Comparison of ENCODE assay signal across 1 cellular context in genomic region chr7:138169441-138169851, GRCh38.
A peak's percentile ranks its signal among the peaks of the same experiment; 100 is the strongest.
TF ChIP-seq lines count a peak whose summit lies in the region.

No MANE protein-coding gene starts in this region.

TF ChIP-seq in GM23338, 12 proteins besides CTCF, POLR2A, EP300 and RAD21 (continued from another document):
- peak; percentile 95 for TF ChIP-seq ZNF462 (CRISPR knock-in tag; IDR thresholded peaks at IDR 0.05)
- TF ChIP-seq CREB1 (CRISPR knock-in tag; IDR thresholded peaks at IDR 0.05; ENCODE audit: low read depth), result peak; percentile 42; the same call in 1 of the 2 replicates
- no peak for TF ChIP-seq ZNF331 (CRISPR knock-in tag; IDR thresholded peaks at IDR 0.05; ENCODE audit: low read depth)
- TF ChIP-seq POLR2AphosphoS5 (IDR thresholded peaks at IDR 0.05; ENCODE audit: low read depth), result no peak
- TF ChIP-seq ETS1 (IDR thresholded peaks at IDR 0.05), result no peak
- TF ChIP-seq STAT1 (IDR thresholded peaks at IDR 0.05; ENCODE audit: unreplicated experiment), result no peak
- peak; percentile 82 for TF ChIP-seq ZNF114 (CRISPR knock-in tag; IDR thresholded peaks at IDR 0.05)
- peak; percentile 91; the same call in 1 of the 2 replicates for TF ChIP-seq NANOG (IDR thresholded peaks at IDR 0.05; ENCODE audit: borderline replicate concordance)
- TF ChIP-seq REST (IDR thresholded peaks at IDR 0.05; ENCODE audit: unreplicated experiment), result no peak
- TF ChIP-seq EZH2 (IDR thresholded peaks at IDR 0.05; ENCODE audit: low read depth, unreplicated experiment), result no peak
- no peak for TF ChIP-seq JUNB (IDR thresholded peaks at IDR 0.05; ENCODE audit: unreplicated experiment)
TF ChIP-seq in GM23338: peak in this region for 4.
